18 cellular contexts compared by ENCODE assay signal in genomic region chr1:219109424-219110018, GRCh38.
A peak's percentile ranks its signal among the peaks of the same experiment; 100 is the strongest.
DNase-seq lines count a peak whose midpoint lies in the region; ATAC-seq and TF ChIP-seq lines count a peak whose summit lies in the region.
"Had no signal": no experiment of that assay in that cellular context is flagged by ENCODE, and none has a peak within 500 bp of the region (broad histone marks: within the 10 kb centered on the region; RNA-seq: fewer than 3 reads in every experiment).

No MANE protein-coding gene starts in this region.

- no peaks in the 10 kb centered on the region for H4K20me1 ChIP-seq in smooth muscle cell (ENCODE audit: low read depth)

- no peak for TF ChIP-seq CTCF in smooth muscle cell (IDR thresholded peaks at IDR 0.05; ENCODE audit: borderline replicate concordance, insufficient read depth, poor library complexity, severe bottlenecking)

- H3K79me2 ChIP-seq in smooth muscle cell (ENCODE audit: low read depth), result no peaks in the 10 kb centered on the region

- H3K27ac ChIP-seq in smooth muscle cell (ENCODE audit: low read depth), result no peak overlapping the region
- H3K27ac ChIP-seq: esophagus muscularis mucosa, stomach, upper lobe of left lung had no signal

- H2AFZ ChIP-seq in smooth muscle cell (ENCODE audit: low read depth), result peak overlapping the region; percentile 46

- H3K4me2 ChIP-seq in smooth muscle cell, result no peak overlapping the region

- no peak overlapping the region for H3K9ac ChIP-seq in smooth muscle cell (ENCODE audit: low read depth)

- H3K4me3 ChIP-seq in smooth muscle cell, result no peak overlapping the region
- H3K4me3 ChIP-seq: esophagus muscularis mucosa, stomach, upper lobe of left lung had no signal

- H3F3A ChIP-seq in smooth muscle cell (ENCODE audit: low read depth), result no peaks in the 10 kb centered on the region

- DNase-seq in smooth muscle cell (lab: John Stamatoyannopoulos, UW; ENCODE audit: unreplicated experiment) (no peak), AG08395 (ENCODE audit: low spot score) (no peak), activated T-cell treated with anti-CD3 and anti-CD28 coated beads for 4 hours (no peak), NCI-H1436 treated with DMSO at 0.1 percent for 48 hours (lab: John Stamatoyannopoulos, UW) (no peak)
- DNase-seq: activated CD4-positive, alpha-beta T cell treated with anti-CD3 and anti-CD28 coated beads, Interleukin-2, amount 10 ng/mL, durations not matched to agents 7 days and 5 days; effector memory CD4-positive, alpha-beta T cell; kidney; NCI-H1417; NCI-H2107; NCI-H524; stimulated activated CD4-positive, alpha-beta T cell treated with anti-CD3 and anti-CD28 coated beads, Interleukin-4, amount 100 ng/mL, for 4 hours; stomach; SW 1271; upper lobe of left lung had no signal

- no peaks in the 10 kb centered on the region for H3K4me1 ChIP-seq in smooth muscle cell (ENCODE audit: low read depth)
- H3K4me1 ChIP-seq: esophagus muscularis mucosa, stomach, upper lobe of left lung had no signal

- no peaks in the 10 kb centered on the region for H3K36me3 ChIP-seq in smooth muscle cell (ENCODE audit: low read depth)
- H3K36me3 ChIP-seq: esophagus muscularis mucosa, stomach, upper lobe of left lung had no signal

- ATAC-seq in GM19328 (IDR thresholded peaks at IDR 0.05; ENCODE audit: unreplicated experiment) (peak; percentile 67), GM21723 (IDR thresholded peaks at IDR 0.05; ENCODE audit: unreplicated experiment) (peak; percentile 72), HG03354 (IDR thresholded peaks at IDR 0.05; ENCODE audit: poor library complexity, severe bottlenecking, unreplicated experiment) (peak; percentile 70)

- no peaks in the 10 kb centered on the region for H3K27me3 ChIP-seq in smooth muscle cell (ENCODE audit: low read depth)
- H3K27me3 ChIP-seq: esophagus muscularis mucosa, stomach, upper lobe of left lung had no signal

- no peaks in the 10 kb centered on the region for H3K9me3 ChIP-seq in smooth muscle cell (replicated peaks; ENCODE audit: low read depth)
